Comparison of ENCODE assay signal across 10 cellular contexts in the genomic region with DNA sequence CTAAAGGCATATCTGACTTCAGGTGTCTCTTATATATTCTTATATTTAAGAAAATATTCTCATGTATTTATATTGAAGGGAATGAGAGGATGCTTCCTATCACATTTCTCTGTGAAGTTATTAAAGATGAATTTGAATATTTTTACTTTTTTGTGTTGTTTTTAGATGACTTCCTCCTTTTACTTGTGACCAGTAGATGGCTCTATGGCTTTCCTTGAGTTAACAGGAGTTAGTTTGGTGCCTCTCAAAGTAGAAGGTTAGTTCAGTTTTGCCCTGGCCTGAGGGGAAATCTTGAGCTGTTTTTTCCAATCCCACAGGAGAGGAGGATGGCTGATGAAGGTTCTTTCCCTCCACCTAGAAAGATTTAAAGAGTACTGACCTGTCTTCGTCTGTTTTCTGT.
DNase-seq lines count a peak whose midpoint lies in the region; ATAC-seq and TF ChIP-seq lines count a peak whose summit lies in the region.
"Had no signal": no experiment of that assay in that cellular context is flagged by ENCODE, and none has a peak within 500 bp of the region (broad histone marks: within the 10 kb centered on the region; RNA-seq: fewer than 3 reads in every experiment).

No MANE protein-coding gene starts in this region.

- TF ChIP-seq POLR2A in heart left ventricle (IDR thresholded peaks at IDR 0.05), result no peak
- no peak for TF ChIP-seq POLR2A in erythroblast (IDR thresholded peaks at IDR 0.05; ENCODE audit: low read length)

- ATAC-seq in heart left ventricle (peak in 1 of 4 donors; percentile 62), Right ventricle myocardium inferior (no peak), HG03378 (IDR thresholded peaks at IDR 0.05; ENCODE audit: unreplicated experiment) (no peak)

- no peaks in the 10 kb centered on the region for H3K36me3 ChIP-seq in heart left ventricle
- H3K36me3 ChIP-seq: SJCRH30 had no signal

- no peak for DNase-seq in heart left ventricle
- DNase-seq in Right ventricle myocardium inferior (ENCODE audit: missing footprints), result no peak
- peak; percentile 46 for DNase-seq in NCI-H82 treated with DMSO at 0.1 percent for 48 hours (lab: John Stamatoyannopoulos, UW; ENCODE audit: unreplicated experiment)
- no peak for DNase-seq in epithelial cell of proximal tubule (ENCODE audit: low read depth)
- DNase-seq in activated CD4-positive, alpha-beta T cell treated with anti-CD3 and anti-CD28 coated beads, Interleukin-2, amount 50 U/mL, for 48 hours, result no peak
- DNase-seq in GF-D8 (lab: John Stamatoyannopoulos, UW), result no peak
- no peak for DNase-seq in erythroblast (lab: John Stamatoyannopoulos, UW)
- DNase-seq: anterior cingulate cortex had no signal

- peak in 9 of 12 donors; percentile 21 to 57 (median 43) for TF ChIP-seq CTCF in heart left ventricle (IDR thresholded peaks at IDR 0.05)
- peak; percentile 64 for TF ChIP-seq CTCF in epithelial cell of proximal tubule (conservative IDR thresholded peaks at IDR 0.05; ENCODE audit: low read depth, low read length)

- H3K27me3 ChIP-seq in heart left ventricle, result peaks cover 0 to 7% (median 0%) of the 10 kb centered on the region in 9 donors
- H3K27me3 ChIP-seq: SJCRH30 had no signal

- peaks cover 0 to 13% (median 2%) of the 10 kb centered on the region in 12 donors for H3K4me1 ChIP-seq in heart left ventricle
- H3K4me1 ChIP-seq: SJCRH30 had no signal

- H3K4me3 ChIP-seq in heart left ventricle (no peak overlapping the region), epithelial cell of proximal tubule (ENCODE audit: low read depth, low read length) (no peak overlapping the region)
- H3K4me3 ChIP-seq: SJCRH30 had no signal

- H3K27ac ChIP-seq in heart left ventricle, result no peak overlapping the region
- H3K27ac ChIP-seq: SJCRH30 had no signal

- no peaks in the 10 kb centered on the region for H3K9me3 ChIP-seq in heart left ventricle
- H3K9me3 ChIP-seq: SJCRH30 had no signal

- intact Hi-C loops in heart left ventricle (cut with DNase I), result loop anchor here in 9 of 10 donors (1.0 to 10.0 kb wide), 7 partner anchors 75 to 599 kb away; no protein-coding TSS in a partner anchor
- intact Hi-C loops in Right ventricle myocardium inferior (cut with DNase I), result loop anchor here (10.0 kb wide), 1 partner anchor 599 kb away; no protein-coding TSS in a partner anchor

- 83 to 88% (median 85%) methylated on average over 1 of the region's 1 CpG for WGBS in heart left ventricle, 4 donors
